Comparison of ENCODE assay signal across 7 cellular contexts in genomic region chr10:34391168-34391567, GRCh38.
DNase-seq lines count a peak whose midpoint lies in the region; ATAC-seq, FAIRE-seq and TF ChIP-seq lines count a peak whose summit lies in the region.
"Not testable (repeated sequence)": the region's sequence is repeated elsewhere in the genome, so short reads cannot be mapped to it uniquely, and the experiment has no call there.

No MANE protein-coding gene starts in this region.

- H3K79me1 ChIP-seq in H1 (ENCODE audit: low read depth, low read length): not testable (repeated sequence)

- TF ChIP-seq POLR2A in HCT116 (IDR thresholded peaks at IDR 0.05; ENCODE audit: borderline replicate concordance, extremely low read depth, insufficient read depth, insufficient read length); H1 (IDR thresholded peaks at IDR 0.05; ENCODE audit: control extremely low read depth in 1 of 2, low read depth in 2 of 2, low read length in 2 of 2): not testable (repeated sequence)

- H2BK15ac ChIP-seq in H1 (ENCODE audit: low read length): not testable (repeated sequence)

- H2BK20ac ChIP-seq in H1 (ENCODE audit: low read length): not testable (repeated sequence)

- not testable (repeated sequence) for H3K9ac ChIP-seq in HCT116 (ENCODE audit: low read length); SK-N-SH; H1 (replicated peaks in 1 of 4; ENCODE audit: extremely low read depth in 1 of 4, low read depth in 3 of 4, low read length in 3 of 4)

- H3F3A ChIP-seq in SK-N-SH (replicated peaks; ENCODE audit: insufficient read depth): not testable (repeated sequence)

- not testable (repeated sequence) for H4K5ac ChIP-seq in H1 (ENCODE audit: insufficient read length, low read depth, low read length)

- not testable (repeated sequence) for H2BK120ac ChIP-seq in H1 (replicated peaks; ENCODE audit: low read depth, low read length)

- H2AK5ac ChIP-seq in H1 (ENCODE audit: low read depth, low read length): not testable (repeated sequence)

- H3K4me1 Mint-ChIP-seq in nephron: not testable (repeated sequence)

- TF ChIP-seq CTCF in D721Med (IDR thresholded peaks at IDR 0.05; ENCODE audit: insufficient read depth, missing control alignments) (peak; percentile 28), SK-N-SH (IDR thresholded peaks at IDR 0.05) (peak; percentile 36), H1 (IDR thresholded peaks at IDR 0.05; ENCODE audit: control extremely low read depth in 1 of 3, insufficient read depth in 1 of 3, low read depth in 1 of 3, low read length in 3 of 3) (peak in 2 of 3 experiments; percentile 7 to 13; a peak in 2 of 4 replicates), foreskin keratinocyte (conservative IDR thresholded peaks at IDR 0.05) (peak; percentile 15), nephron (IDR thresholded peaks at IDR 0.05; ENCODE audit: unreplicated experiment in 3 of 3) (peak in 1 of 3 experiments; percentile 9)
- not testable (repeated sequence) for TF ChIP-seq CTCF in HCT116 (IDR thresholded peaks at IDR 0.05 in 2 of 3, conservative IDR thresholded peaks at IDR 0.05 in 1 of 3; ENCODE audit: borderline replicate concordance in 1 of 3, insufficient read depth in 1 of 3, low read depth in 2 of 3, low read length in 2 of 3)

- not testable (repeated sequence) for H3K4me3 Mint-ChIP-seq in nephron

- WGBS in SK-N-SH (ENCODE audit: low lambda C conversion rate): 95% methylated on average over 3 of the region's 3 CpGs
- WGBS in H1 (ENCODE audit: extremely low coverage in 1 of 2, insufficient coverage in 1 of 2, insufficient read length in 1 of 2, insufficient replicate concordance in 2 of 2, low coverage in 1 of 2, low lambda C conversion rate in 2 of 2, missing lambda C conversion rate in 1 of 2), 2 experiments: 79% methylated on average over 3 of the region's 3 CpGs; no CpG with 5 or more reads in 1 of the 2 experiments

- not testable (repeated sequence) for H4K20me1 ChIP-seq in HCT116 (ENCODE audit: insufficient read depth); SK-N-SH (ENCODE audit: insufficient read depth); H1 (replicated peaks in 1 of 2; ENCODE audit: control insufficient read depth in 1 of 2, insufficient read depth in 2 of 2, low read length in 2 of 2)

- not testable (repeated sequence) for H4K8ac ChIP-seq in H1 (ENCODE audit: extremely low read depth, insufficient read depth, low read length)

- H3K27ac ChIP-seq in HCT116 (ENCODE audit: low read depth, low read length); SK-N-SH (ENCODE audit: low read depth in 2 of 2, low read length in 1 of 2); H1 (ENCODE audit: low read depth, low read length); foreskin keratinocyte: not testable (repeated sequence)

- not testable (repeated sequence) for ATAC-seq in HCT116, foreskin keratinocyte

- H3K36me3 Mint-ChIP-seq in nephron (ENCODE audit: low read depth): not testable (repeated sequence)

- intact Hi-C loops in HCT116 (cut with micrococcal nuclease): not testable (repeated sequence)

- H3K9me3 Mint-ChIP-seq in nephron: not testable (repeated sequence)

- DNase-seq in D721Med (ENCODE audit: insufficient read length, low spot score); HCT116 (ENCODE audit: low read depth, low spot score); SK-N-SH; H1 (ENCODE audit: low read depth in 1 of 2, low spot score in 2 of 2); foreskin keratinocyte: not testable (repeated sequence)
- DNase-seq in NCI-H526 (lab: John Stamatoyannopoulos, UW): peak; percentile 37 to 51

- BruUV-seq in HCT116 (replicated peaks; lab: Mats Ljungman, UMichigan): not testable (repeated sequence)

- not testable (repeated sequence) for H3K9me3 ChIP-seq in HCT116 (ENCODE audit: control insufficient read depth in 1 of 2, insufficient read depth in 1 of 2, low read depth in 1 of 2, low read length in 2 of 2); SK-N-SH; H1 (ENCODE audit: insufficient read depth in 2 of 2, low read depth in 1 of 2, low read length in 1 of 2)

- not testable (repeated sequence) for H3K4me1 ChIP-seq in HCT116 (ENCODE audit: control insufficient read depth in 1 of 2, insufficient read depth in 2 of 2, low read length in 2 of 2); SK-N-SH (ENCODE audit: control insufficient read depth in 1 of 2, insufficient read depth in 2 of 2, low read depth in 1 of 2, low read length in 1 of 2); H1 (replicated peaks in 1 of 4; ENCODE audit: control insufficient read depth in 3 of 4, insufficient read depth in 4 of 4, low read length in 3 of 4); foreskin keratinocyte

- not testable (repeated sequence) for H3K79me2 ChIP-seq in HCT116 (ENCODE audit: insufficient read depth, low read length); SK-N-SH (ENCODE audit: insufficient read depth); H1 (ENCODE audit: control insufficient read depth in 1 of 2, insufficient read depth in 2 of 2, low read length in 2 of 2)

- CTCF ChIA-PET in HCT116 (lab: Charles Lee) (interaction anchor here (0.6 kb wide), 1 partner anchor 266 kb away, joined by 3 read pairs; no protein-coding TSS in a partner anchor), SK-N-SH (lab: Yijun Ruan, JAX) (interaction anchor here (1.0 to 1.5 kb wide), 3 partner anchors 9 to 1275 kb away, joined by 3 to 5 read pairs (median 3); no protein-coding TSS in a partner anchor), H1 (lab: Charles Lee; ENCODE audit: partially characterized antibody) (interaction anchor here (0.8 to 1.4 kb wide), 6 partner anchors 10 to 162 kb away, joined by 3 to 4 read pairs (median 3); no protein-coding TSS in a partner anchor)

- H2BK12ac ChIP-seq in H1 (ENCODE audit: low read depth, low read length): not testable (repeated sequence)

- not testable (repeated sequence) for H3K56ac ChIP-seq in H1 (replicated peaks; ENCODE audit: insufficient read length, low read depth, low read length)

- not testable (repeated sequence) for H3K36me3 ChIP-seq in HCT116 (ENCODE audit: control insufficient read depth in 1 of 2, insufficient read depth in 2 of 2, low read length in 2 of 2); SK-N-SH (replicated peaks in 1 of 2; ENCODE audit: control insufficient read depth in 1 of 2, insufficient read depth in 2 of 2, low read length in 1 of 2); H1 (ENCODE audit: control insufficient read depth in 2 of 4, insufficient read depth in 4 of 4, low read length in 3 of 4)

- H4K91ac ChIP-seq in H1 (replicated peaks; ENCODE audit: insufficient read length, low read length): not testable (repeated sequence)

- not testable (repeated sequence) for H3K4me2 ChIP-seq in HCT116 (ENCODE audit: low read length); SK-N-SH; H1 (ENCODE audit: insufficient read depth in 1 of 2, low read depth in 2 of 2, low read length in 2 of 2)

- H3K9me2 ChIP-seq in HCT116 (ENCODE audit: insufficient read depth); SK-N-SH: not testable (repeated sequence)

- TF ChIP-seq EP300 in SK-N-SH (IDR thresholded peaks at IDR 0.05; ENCODE audit: borderline replicate concordance in 1 of 2, low read depth in 1 of 2, low read length in 1 of 2); H1 (IDR thresholded peaks at IDR 0.05; ENCODE audit: borderline replicate concordance in 1 of 2, low read depth in 2 of 2, low read length in 2 of 2): not testable (repeated sequence)

- RAD21 ChIA-PET in HCT116 (lab: Charles Lee; ENCODE audit: low non-redundant PET in 1 of 2, low total read pairs in 2 of 2, uncharacterized antibody in 2 of 2, unreplicated experiment in 2 of 2): not testable (repeated sequence)

- H2BK5ac ChIP-seq in H1 (ENCODE audit: low read depth, low read length): not testable (repeated sequence)

- not testable (repeated sequence) for H3K14ac ChIP-seq in H1 (ENCODE audit: insufficient read length)

- H3K23ac ChIP-seq in H1 (ENCODE audit: insufficient read length): not testable (repeated sequence)

- H3K27me3 ChIP-seq in HCT116 (ENCODE audit: insufficient read depth, low read length); SK-N-SH (ENCODE audit: insufficient read depth); H1 (replicated peaks in 1 of 4; ENCODE audit: control insufficient read depth in 3 of 4, extremely low read depth in 1 of 4, insufficient read depth in 3 of 4, low read length in 3 of 4); foreskin keratinocyte: not testable (repeated sequence)

- not testable (repeated sequence) for H3K23me2 ChIP-seq in H1 (ENCODE audit: low read depth, low read length)

- H3K4ac ChIP-seq in H1 (replicated peaks; ENCODE audit: insufficient read length, low read depth, low read length): not testable (repeated sequence)

- POLR2A ChIA-PET in HCT116 (lab: Charles Lee); SK-N-SH (lab: Yijun Ruan, JAX); H1 (lab: Charles Lee; ENCODE audit: partially characterized antibody): not testable (repeated sequence)

- H3K27me3 Mint-ChIP-seq in nephron (ENCODE audit: low read depth): not testable (repeated sequence)

- TF ChIP-seq RAD21 in HCT116 (IDR thresholded peaks at IDR 0.05; ENCODE audit: low read depth) (peak; percentile 41), SK-N-SH (IDR thresholded peaks at IDR 0.05; ENCODE audit: low read length) (peak; percentile 53), H1 (IDR thresholded peaks at IDR 0.05 in 1 of 2, conservative IDR thresholded peaks at IDR 0.05 in 1 of 2; ENCODE audit: low read depth in 2 of 2, low read length in 2 of 2) (peak; percentile 40 to 43; a peak in 3 of 4 replicates)

- H2AFZ ChIP-seq in HCT116 (ENCODE audit: low read depth, low read length, poor library complexity, severe bottlenecking); SK-N-SH (ENCODE audit: low read depth); H1 (ENCODE audit: low read length): not testable (repeated sequence)

- not testable (repeated sequence) for H3K18ac ChIP-seq in H1 (ENCODE audit: extremely low read depth, low read length)

- not testable (repeated sequence) for FAIRE-seq in D721Med (lab: Jason Lieb, UNC); H1 (lab: Jason Lieb, UNC)

- not testable (repeated sequence) for H3K4me3 ChIP-seq in HCT116 (replicated peaks in 1 of 2; ENCODE audit: low read depth in 1 of 2, low read length in 2 of 2); SK-N-SH (ENCODE audit: low read depth in 2 of 2, low read length in 1 of 2); H1 (ENCODE audit: extremely low read depth in 1 of 4, insufficient read depth in 2 of 4, low read depth in 3 of 4, low read length in 4 of 4)

- peak overlapping the region in 2 of 3 experiments; percentile 21 to 49 for H3K27ac Mint-ChIP-seq in nephron
